ENCODE assay signal across 11 cellular contexts in the genomic region with DNA sequence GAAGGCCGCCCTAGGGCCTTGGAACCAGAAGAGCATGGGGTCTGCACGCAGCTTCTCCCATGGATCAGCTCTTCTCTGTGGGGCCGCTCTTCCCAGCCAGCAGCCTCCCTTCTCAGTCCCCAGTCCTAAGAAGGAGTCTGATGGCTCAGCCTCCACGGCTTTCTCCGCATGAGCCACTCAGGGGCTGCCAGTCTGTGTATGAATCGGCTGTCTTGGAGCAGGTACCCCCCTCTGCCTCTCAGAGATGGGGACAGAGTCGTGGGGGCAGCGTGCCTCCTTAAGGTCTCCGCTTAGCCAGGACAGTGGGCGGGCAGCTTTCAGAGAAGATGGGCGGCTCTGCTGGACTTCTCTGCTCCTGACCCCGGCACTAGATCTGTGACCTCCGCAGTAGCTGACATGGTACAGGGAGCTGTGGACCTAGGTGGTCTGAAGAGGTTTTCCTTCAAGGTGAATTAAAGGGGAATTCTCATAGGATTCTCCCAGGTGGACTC. TPM values are rescaled to one million over a fixed set of nuclear protein-coding genes. Genes with fewer than 3 reads are reported as not detected.
DNase-seq lines count a peak whose midpoint lies in the region; ATAC-seq and TF ChIP-seq lines count a peak whose summit lies in the region.
"Had no signal": no experiment of that assay in that cellular context is flagged by ENCODE, and none has a peak within 500 bp of the region (broad histone marks: within the 10 kb centered on the region; RNA-seq: fewer than 3 reads in every experiment).

No MANE protein-coding gene starts in this region.

- no peak for TF ChIP-seq EP300 in upper lobe of left lung (IDR thresholded peaks at IDR 0.05)

- H3K36me3 ChIP-seq in heart left ventricle: peaks cover 0 to 14% (median 0%) of the 10 kb centered on the region in 9 donors
- no peaks in the 10 kb centered on the region for H3K36me3 ChIP-seq in upper lobe of left lung

- peaks cover 8 to 91% (median 32%) of the 10 kb centered on the region in 12 donors for H3K4me1 ChIP-seq in heart left ventricle
- H3K4me1 ChIP-seq in right cardiac atrium (ENCODE audit: control insufficient read depth, insufficient read depth, low read length): peaks cover 9% of the 10 kb centered on the region
- peaks cover 65 to 79% (median 68%) of the 10 kb centered on the region in 4 donors for H3K4me1 ChIP-seq in upper lobe of left lung

- intact Hi-C loops in heart left ventricle (cut with DNase I) (loop anchor here in 1 of 10 donors (2.0 kb wide), 1 partner anchor 19 kb away; no protein-coding TSS in a partner anchor), right cardiac atrium (cut with DNase I) (no loop called here)
- intact Hi-C loops in dendritic cell treated with granulocyte-macrophage colony-stimulating factor and Interleukin-4, amounts not matched to agents 40 ng/mL and 50 ng/mL, for 4 days (cut with micrococcal nuclease): loop anchor here (2.0 kb wide), 1 partner anchor 21 kb away; a partner anchor contains a TSS

- H3K27ac Mint-ChIP-seq in dendritic cell treated with granulocyte-macrophage colony-stimulating factor and Interleukin-4, amounts not matched to agents 40 ng/mL and 50 ng/mL, for 4 days: peak overlapping the region; percentile 86

- no peaks in the 10 kb centered on the region for H3K27me3 Mint-ChIP-seq in dendritic cell treated with granulocyte-macrophage colony-stimulating factor and Interleukin-4, amounts not matched to agents 40 ng/mL and 50 ng/mL, for 4 days

- H3K4me1 Mint-ChIP-seq in dendritic cell treated with granulocyte-macrophage colony-stimulating factor and Interleukin-4, amounts not matched to agents 40 ng/mL and 50 ng/mL, for 4 days (ENCODE audit: low read depth): peaks cover 92% of the 10 kb centered on the region

- H3K9me3 Mint-ChIP-seq in dendritic cell treated with granulocyte-macrophage colony-stimulating factor and Interleukin-4, amounts not matched to agents 40 ng/mL and 50 ng/mL, for 4 days: no peaks in the 10 kb centered on the region

- H3K27ac ChIP-seq in heart left ventricle (peak overlapping the region in 7 of 12 donors; percentile 19 to 97 (median 85)), right cardiac atrium (ENCODE audit: low read length) (no peak overlapping the region), upper lobe of left lung (peak overlapping the region; percentile 28 to 95 (median 86))

- H3K36me3 Mint-ChIP-seq in dendritic cell treated with granulocyte-macrophage colony-stimulating factor and Interleukin-4, amounts not matched to agents 40 ng/mL and 50 ng/mL, for 4 days (ENCODE audit: low read depth): peaks cover 90% of the 10 kb centered on the region

- DNase-seq in heart left ventricle (no peak), right cardiac atrium (no peak), upper lobe of left lung (no peak), OCI-M2 (lab: John Stamatoyannopoulos, UW; ENCODE audit: unreplicated experiment) (no peak), SHP77 (lab: John Stamatoyannopoulos, UW) (no peak)
- DNase-seq: NCI-H526 treated with DMSO at 0.1 percent for 48 hours had no signal

- TF ChIP-seq POLR2A in heart left ventricle (IDR thresholded peaks at IDR 0.05) (no peak), upper lobe of left lung (IDR thresholded peaks at IDR 0.05) (no peak)

- H3K27me3 ChIP-seq in heart left ventricle: no peaks in the 10 kb centered on the region
- no peaks in the 10 kb centered on the region for H3K27me3 ChIP-seq in right cardiac atrium (ENCODE audit: control insufficient read depth, insufficient read depth)
- no peaks in the 10 kb centered on the region for H3K27me3 ChIP-seq in upper lobe of left lung

- peak overlapping the region; percentile 35 for H3K4me3 Mint-ChIP-seq in dendritic cell treated with granulocyte-macrophage colony-stimulating factor and Interleukin-4, amounts not matched to agents 40 ng/mL and 50 ng/mL, for 4 days

- H3K9me3 ChIP-seq in heart left ventricle: no peaks in the 10 kb centered on the region
- H3K9me3 ChIP-seq in right cardiac atrium (ENCODE audit: control insufficient read depth, low read length): no peaks in the 10 kb centered on the region
- H3K9me3 ChIP-seq in upper lobe of left lung: no peaks in the 10 kb centered on the region

- no peak for ATAC-seq in heart left ventricle
- no peak for ATAC-seq in right cardiac atrium
- peak; percentile 2 for ATAC-seq in HG03354 (IDR thresholded peaks at IDR 0.05; ENCODE audit: poor library complexity, severe bottlenecking, unreplicated experiment)
- ATAC-seq in upper lobe of left lung (ENCODE audit: low FRiP score in 2 of 2): no peak
- no peak for ATAC-seq in GM18861 (IDR thresholded peaks at IDR 0.05; ENCODE audit: unreplicated experiment)

- TF ChIP-seq CTCF in heart left ventricle (IDR thresholded peaks at IDR 0.05) (no peak), upper lobe of left lung (IDR thresholded peaks at IDR 0.05) (no peak)

- 80 to 91% (median 90%) methylated on average over 2 to 13 of the region's 13 CpGs for WGBS in heart left ventricle, 4 donors
- WGBS in right cardiac atrium: 92% methylated on average over 13 of the region's 13 CpGs
- WGBS in upper lobe of left lung, 2 donors: 72 to 81% methylated on average over 9 to 13 of the region's 13 CpGs

- H3K4me3 ChIP-seq in heart left ventricle: no peak overlapping the region
- no peak overlapping the region for H3K4me3 ChIP-seq in right cardiac atrium (ENCODE audit: low read length)
- H3K4me3 ChIP-seq in upper lobe of left lung: no peak overlapping the region

RNA-seq across cellular contexts. Expression of a gene that starts 21.6 kb away (rescaled TPM):
- total RNA-seq in heart left ventricle (10 to 100 TPM in 2 of 9 donors, 1 to 10 TPM in 7; 2.8 to 29.1 (median 5.1) TPM), right cardiac atrium (1 to 10 TPM; 5.0 to 7.8 (median 7.1) TPM), upper lobe of left lung (100 to 1,000 TPM in 1 of 6 donors, 10 to 100 TPM in 5; 17.6 to 243 (median 31.7) TPM)
- polyA plus RNA-seq in heart left ventricle (1 to 10 TPM; 3.6 to 4.1 TPM), right cardiac atrium (3.6 TPM)

RNA-seq across cellular contexts. Expression of a gene that starts 49.3 kb away (rescaled TPM):
- total RNA-seq in heart left ventricle (not detected), right cardiac atrium (not detected), upper lobe of left lung (not detected)
- polyA plus RNA-seq in heart left ventricle (not detected), right cardiac atrium (not detected)
- total RNA-seq: HT-29 had no signal
- polyA plus RNA-seq: BJ had no signal
